ENCODE assay signal across 21 cellular contexts in genomic region chr6:106535012-106535411, GRCh38.
DNase-seq lines count a peak whose midpoint lies in the region; ATAC-seq and TF ChIP-seq lines count a peak whose summit lies in the region.
"Had no signal": no experiment of that assay in that cellular context is flagged by ENCODE, and none has a peak within 500 bp of the region (broad histone marks: within the 10 kb centered on the region; RNA-seq: fewer than 3 reads in every experiment).

No MANE protein-coding gene starts in this region.

- ATAC-seq in stimulated activated memory B cell treated with anti-CD40 and anti-IgM and Interleukin-4, amounts not matched to agents 10 μg/mL and 1 μg/mL and 100 μg/mL, for 72 hours: no peak
- ATAC-seq: left ventricle myocardium superior had no signal

- H3K4me3 Mint-ChIP-seq in activated naive CD4-positive, alpha-beta T cell treated with anti-CD3 and anti-CD28 coated beads for 36 hours: no peak overlapping the region
- no peak overlapping the region for H3K4me3 Mint-ChIP-seq in stimulated activated memory B cell treated with anti-CD40 and anti-IgM and Interleukin-4, amounts not matched to agents 10 μg/mL and 1 μg/mL and 100 μg/mL, for 72 hours

- H3K79me1 ChIP-seq in trophoblast cell (ENCODE audit: low read length): no peaks in the 10 kb centered on the region

- no peaks in the 10 kb centered on the region for H3K27me3 Mint-ChIP-seq in activated naive CD4-positive, alpha-beta T cell treated with anti-CD3 and anti-CD28 coated beads for 36 hours (ENCODE audit: low read depth)
- no peaks in the 10 kb centered on the region for H3K27me3 Mint-ChIP-seq in stimulated activated memory B cell treated with anti-CD40 and anti-IgM and Interleukin-4, amounts not matched to agents 10 μg/mL and 1 μg/mL and 100 μg/mL, for 72 hours

- TF ChIP-seq CTCF in mammary epithelial cell (conservative IDR thresholded peaks at IDR 0.05 in 1 of 2, IDR thresholded peaks at IDR 0.05 in 1 of 2; ENCODE audit: extremely low read depth in 1 of 2, insufficient read depth in 1 of 2, low read depth in 1 of 2, low read length in 2 of 2) (no peak), Peyer's patch (IDR thresholded peaks at IDR 0.05) (no peak)

- no peaks in the 10 kb centered on the region for H3K9me3 Mint-ChIP-seq in activated naive CD4-positive, alpha-beta T cell treated with anti-CD3 and anti-CD28 coated beads for 36 hours
- H3K9me3 Mint-ChIP-seq in stimulated activated memory B cell treated with anti-CD40 and anti-IgM and Interleukin-4, amounts not matched to agents 10 μg/mL and 1 μg/mL and 100 μg/mL, for 72 hours: no peaks in the 10 kb centered on the region

- no peak overlapping the region for H4K12ac ChIP-seq in trophoblast cell (ENCODE audit: low read depth, low read length)

- H3K9me2 ChIP-seq in Karpas-422 (replicated peaks; ENCODE audit: insufficient read depth, low read length): no peaks in the 10 kb centered on the region

- H3K4me2 ChIP-seq in Karpas-422 (ENCODE audit: low read depth, low read length, poor library complexity, severe bottlenecking) (no peak overlapping the region), mammary epithelial cell (ENCODE audit: insufficient read depth, low read depth, low read length) (no peak overlapping the region), trophoblast cell (ENCODE audit: low read length) (no peak overlapping the region)
- H3K4me2 ChIP-seq: PC-9 had no signal

- H3K4me1 Mint-ChIP-seq in activated naive CD4-positive, alpha-beta T cell treated with anti-CD3 and anti-CD28 coated beads for 36 hours (ENCODE audit: low read depth): peaks cover 74% of the 10 kb centered on the region
- H3K4me1 Mint-ChIP-seq in stimulated activated memory B cell treated with anti-CD40 and anti-IgM and Interleukin-4, amounts not matched to agents 10 μg/mL and 1 μg/mL and 100 μg/mL, for 72 hours: peaks cover 69% of the 10 kb centered on the region

- no peaks in the 10 kb centered on the region for H4K20me1 ChIP-seq in Karpas-422 (ENCODE audit: insufficient read depth, low read depth, low read length)
- H4K20me1 ChIP-seq in mammary epithelial cell (ENCODE audit: insufficient read depth, low read length): no peaks in the 10 kb centered on the region

- H3K27ac Mint-ChIP-seq in activated naive CD4-positive, alpha-beta T cell treated with anti-CD3 and anti-CD28 coated beads for 36 hours: peak overlapping the region; percentile 81
- peak overlapping the region; percentile 73 for H3K27ac Mint-ChIP-seq in stimulated activated memory B cell treated with anti-CD40 and anti-IgM and Interleukin-4, amounts not matched to agents 10 μg/mL and 1 μg/mL and 100 μg/mL, for 72 hours

- intact Hi-C loops in activated naive CD4-positive, alpha-beta T cell treated with anti-CD3 and anti-CD28 coated beads for 36 hours (cut with micrococcal nuclease): no loop called here
- intact Hi-C loops in mammary epithelial cell (cut with micrococcal nuclease): no loop called here

- WGBS in mammary epithelial cell (ENCODE audit: low coverage, missing lambda C conversion rate): 83% methylated on average over 2 of the region's 2 CpGs
- no CpG with 5 or more reads among the region's 2 CpGs for WGBS in trophoblast cell (ENCODE audit: extremely low coverage, insufficient coverage, insufficient read length)

- no peak overlapping the region for H2AFZ ChIP-seq in Karpas-422 (ENCODE audit: low read length)
- H2AFZ ChIP-seq in mammary epithelial cell (ENCODE audit: low read depth, low read length): no peak overlapping the region
- no peak overlapping the region for H2AFZ ChIP-seq in trophoblast cell (ENCODE audit: insufficient read depth, low read length, poor library complexity)
- H2AFZ ChIP-seq: PC-9 had no signal

- in situ Hi-C loops in mammary epithelial cell (cut with MboI; ENCODE audit: low sequenced_read_pairs in 2 of 2): no loop called here

- H3K4ac ChIP-seq in trophoblast cell (ENCODE audit: low read depth, low read length): no peak overlapping the region

- peaks cover 51% of the 10 kb centered on the region for H3K79me2 ChIP-seq in Karpas-422 (ENCODE audit: low read length)
- H3K79me2 ChIP-seq in mammary epithelial cell (ENCODE audit: insufficient read depth, low read length): peaks cover 55% of the 10 kb centered on the region
- no peaks in the 10 kb centered on the region for H3K79me2 ChIP-seq in trophoblast cell (ENCODE audit: control insufficient read depth, insufficient read depth, low read length, poor library complexity)

- H3K4me3 ChIP-seq in Karpas-422 (ENCODE audit: low read length) (no peak overlapping the region), mammary epithelial cell (replicated peaks in 1 of 3; ENCODE audit: insufficient read depth in 1 of 3, low read depth in 2 of 3, low read length in 3 of 3) (no peak overlapping the region), trophoblast cell (ENCODE audit: low read depth, low read length) (no peak overlapping the region), Peyer's patch (no peak overlapping the region)
- H3K4me3 ChIP-seq: adrenal gland, GM12878, PC-9, SJCRH30, upper lobe of left lung had no signal

- BruUV-seq in mammary epithelial cell (replicated peaks; lab: Mats Ljungman, UMichigan): no TSS peak

- no peak for TF ChIP-seq POLR2A in Peyer's patch (IDR thresholded peaks at IDR 0.05)

- CTCF ChIA-PET in activated naive CD4-positive, alpha-beta T cell treated with anti-CD3 and anti-CD28 coated beads for 36 hours (lab: Charles Lee): interaction anchor here (0.6 to 1.7 kb wide), 8 partner anchors 14 to 1255 kb away, joined by 3 to 6 read pairs (median 5); no protein-coding TSS in a partner anchor
- CTCF ChIA-PET in mammary epithelial cell (lab: Charles Lee; ENCODE audit: low non-redundant PET): interaction anchor here (0.5 kb wide), 1 partner anchor 9 kb away, joined by 3 read pairs; no protein-coding TSS in a partner anchor

- peak overlapping the region; percentile 64 for H3K27ac ChIP-seq in Karpas-422 (ENCODE audit: low read length)
- peak overlapping the region; percentile 25 for H3K27ac ChIP-seq in mammary epithelial cell (ENCODE audit: insufficient read depth, low read depth, low read length)
- no peak overlapping the region for H3K27ac ChIP-seq in trophoblast cell (ENCODE audit: low read depth, low read length)
- no peak overlapping the region for H3K27ac ChIP-seq in Peyer's patch
- H3K27ac ChIP-seq: adrenal gland, PC-9, SJCRH30, upper lobe of left lung had no signal

- no peak for DNase-seq in activated naive CD4-positive, alpha-beta T cell treated with anti-CD3 and anti-CD28 coated beads for 36 hours
- no peak for DNase-seq in activated naive CD4-positive, alpha-beta T cell treated with Interleukin-2 at 50 U/mL for 16 hours
- no peak for DNase-seq in Karpas-422
- no peak for DNase-seq in mammary epithelial cell
- DNase-seq in trophoblast cell: no peak
- no peak for DNase-seq in stimulated activated CD4-positive, alpha-beta T cell treated with anti-CD3 and anti-CD28 coated beads, Interleukin-12 subunit alpha, Interleukin-12 subunit beta, amount 100 ng/mL, for 4 hours
- no peak for DNase-seq in Peyer's patch
- DNase-seq: activated CD4-positive, alpha-beta T cell treated with anti-CD3 and anti-CD28 coated beads for 1 hour; adrenal gland; DMS79; HCEC 1CT; left ventricle myocardium superior; NCI-H1105 treated with DMSO at 0.1 percent for 48 hours; NCI-H2081 treated with DMSO at 0.1 percent for 48 hours; NCI-H446; PC-9; SJCRH30; small intestine; upper lobe of left lung had no signal

- no peak overlapping the region for H3K18ac ChIP-seq in trophoblast cell (ENCODE audit: low read length)

- no peak overlapping the region for H2BK5ac ChIP-seq in trophoblast cell (ENCODE audit: low read depth, low read length, poor library complexity)

- H3K27me3 ChIP-seq in Karpas-422 (ENCODE audit: low read length) (no peaks in the 10 kb centered on the region), mammary epithelial cell (ENCODE audit: insufficient read depth, low read length) (no peaks in the 10 kb centered on the region), trophoblast cell (ENCODE audit: insufficient read depth, low read length) (no peaks in the 10 kb centered on the region), Peyer's patch (peaks cover 0 to 3% of the 10 kb centered on the region in 2 donors)
- H3K27me3 ChIP-seq: adrenal gland, upper lobe of left lung had no signal

- H2AK5ac ChIP-seq in trophoblast cell (ENCODE audit: low read length): no peak overlapping the region

- dilution Hi-C loops in mammary epithelial cell (cut with HindIII; ENCODE audit: low sequenced_read_pairs): no loop called here

- H3K36me3 ChIP-seq in Karpas-422 (ENCODE audit: insufficient read depth, low read length) (peaks cover 76% of the 10 kb centered on the region), mammary epithelial cell (ENCODE audit: insufficient read depth, low read length) (peaks cover 8% of the 10 kb centered on the region), trophoblast cell (ENCODE audit: control insufficient read depth in 1 of 2, insufficient read depth in 2 of 2, low read length in 2 of 2) (no peaks in the 10 kb centered on the region), Peyer's patch (peaks cover 0 to 30% (median 0%) of the 10 kb centered on the region in 3 donors)
- H3K36me3 ChIP-seq: adrenal gland, SJCRH30 had no signal

- no peak overlapping the region for H4K91ac ChIP-seq in trophoblast cell (ENCODE audit: low read depth, low read length)

- H2BK12ac ChIP-seq in trophoblast cell (ENCODE audit: low read length): no peak overlapping the region

- H3K4me1 ChIP-seq in Karpas-422 (ENCODE audit: low read length): peaks cover 46% of the 10 kb centered on the region
- H3K4me1 ChIP-seq in mammary epithelial cell (ENCODE audit: insufficient read depth, low read length): peaks cover 38% of the 10 kb centered on the region
- H3K4me1 ChIP-seq in trophoblast cell (ENCODE audit: control insufficient read depth in 1 of 2, insufficient read depth in 2 of 2, low read length in 2 of 2): peaks cover 2 to 3% of the 10 kb centered on the region in 2 experiments
- no peaks in the 10 kb centered on the region for H3K4me1 ChIP-seq in Peyer's patch
- H3K4me1 ChIP-seq: adrenal gland, SJCRH30 had no signal

- H3K9ac ChIP-seq in Karpas-422 (ENCODE audit: low read length) (no peak overlapping the region), mammary epithelial cell (ENCODE audit: insufficient read depth, low read length) (no peak overlapping the region), trophoblast cell (ENCODE audit: low read length) (no peak overlapping the region)

- no peaks in the 10 kb centered on the region for H3K9me3 ChIP-seq in Karpas-422 (ENCODE audit: low read length)
- H3K9me3 ChIP-seq in mammary epithelial cell (replicated peaks; ENCODE audit: insufficient read depth, low read length): no peaks in the 10 kb centered on the region
- H3K9me3 ChIP-seq in trophoblast cell (ENCODE audit: insufficient read depth, low read depth, low read length): no peaks in the 10 kb centered on the region
- no peaks in the 10 kb centered on the region for H3K9me3 ChIP-seq in Peyer's patch
- H3K9me3 ChIP-seq: adrenal gland, SJCRH30, upper lobe of left lung had no signal

- no peak overlapping the region for H3K23ac ChIP-seq in trophoblast cell (ENCODE audit: low read length)

- H2BK120ac ChIP-seq in trophoblast cell (ENCODE audit: insufficient read depth, low read length, poor library complexity): no peak overlapping the region

- H3K36me3 Mint-ChIP-seq in activated naive CD4-positive, alpha-beta T cell treated with anti-CD3 and anti-CD28 coated beads for 36 hours (ENCODE audit: low read depth): peaks cover 19% of the 10 kb centered on the region
- peaks cover 43% of the 10 kb centered on the region for H3K36me3 Mint-ChIP-seq in stimulated activated memory B cell treated with anti-CD40 and anti-IgM and Interleukin-4, amounts not matched to agents 10 μg/mL and 1 μg/mL and 100 μg/mL, for 72 hours

- H3K14ac ChIP-seq in trophoblast cell (ENCODE audit: low read length): no peak overlapping the region

- no peak overlapping the region for H4K8ac ChIP-seq in trophoblast cell (ENCODE audit: low read depth, low read length)

Comparison
In these comparisons a context has a peak if more than half of its experiments do, and no peak if none do; other contexts are left out.
1. H3K27ac ChIP-seq: peak in Karpas-422 (single experiment) and mammary epithelial cell (single experiment); none in trophoblast cell (single experiment) and Peyer's patch (0 of 4).